In genomic region chr10:24730811-24731210, GRCh38 we compare ENCODE assay signal across 35 cellular contexts.
"Had no signal": no experiment of that assay in that cellular context is flagged by ENCODE, and none has a peak within 500 bp of the region (broad histone marks: within the 10 kb centered on the region; RNA-seq: fewer than 3 reads in every experiment).

No MANE protein-coding gene starts in this region.

- H3K4me1 ChIP-seq: esophagus muscularis mucosa, gastroesophageal sphincter, heart right ventricle had no signal

- H3K4me3 Mint-ChIP-seq: activated B cell treated with CpG ODN at 0.5 μM for 24 hours; activated CD8-positive, alpha-beta T cell treated with anti-CD3 and anti-CD28 coated beads for 36 hours; activated naive CD8-positive, alpha-beta T cell; activated T-cell treated with anti-CD3 and anti-CD28 coated beads, Interleukin-2, amount 50 U/mL, for 4 hours; activated T-helper 17 cell treated with anti-CD3 and anti-CD28 coated beads, Interleukin-2, amount 50 U/mL, for 72 hours; central memory CD8-positive, alpha-beta T cell; dendritic cell treated with granulocyte-macrophage colony-stimulating factor and Interleukin-4, amounts not matched to agents 40 ng/mL and 50 ng/mL, for 4 days; endodermal cell; T-helper 17 cell; T-helper 2 cell treated with Interferon-gamma antibody and Interleukin-4, amounts not matched to agents 5 μg/mL and 100 μg/mL, for 36 hours had no signal

- H3K27ac ChIP-seq: brain microvascular endothelial cell, coronary artery, dorsolateral prefrontal cortex, esophagus muscularis mucosa, gastroesophageal sphincter, WERI-Rb-1 had no signal

- H3K27ac Mint-ChIP-seq: activated B cell treated with CpG ODN at 0.5 μM for 24 hours; activated CD8-positive, alpha-beta T cell treated with anti-CD3 and anti-CD28 coated beads for 36 hours; activated naive CD8-positive, alpha-beta T cell; activated T-helper 17 cell treated with anti-CD3 and anti-CD28 coated beads, Interleukin-2, amount 50 U/mL, for 72 hours; dendritic cell treated with granulocyte-macrophage colony-stimulating factor and Interleukin-4, amounts not matched to agents 40 ng/mL and 50 ng/mL, for 4 days; endodermal cell; T-helper 17 cell; T-helper 2 cell treated with Interferon-gamma antibody and Interleukin-4, amounts not matched to agents 5 μg/mL and 100 μg/mL, for 36 hours had no signal

- H3K27me3 ChIP-seq: brain microvascular endothelial cell, dorsolateral prefrontal cortex, esophagus muscularis mucosa, gastroesophageal sphincter, heart right ventricle had no signal

- FAIRE-seq: astrocyte, bronchial epithelial cell had no signal

- H3K27me3 Mint-ChIP-seq: activated CD8-positive, alpha-beta T cell treated with anti-CD3 and anti-CD28 coated beads for 36 hours; activated naive CD8-positive, alpha-beta T cell; activated T-helper 17 cell treated with anti-CD3 and anti-CD28 coated beads, Interleukin-2, amount 50 U/mL, for 72 hours; central memory CD8-positive, alpha-beta T cell; T-helper 17 cell had no signal

- H3K36me3 Mint-ChIP-seq: activated naive CD8-positive, alpha-beta T cell had no signal

- H3K4me1 Mint-ChIP-seq: activated B cell treated with CpG ODN at 0.5 μM for 24 hours; activated T-helper 17 cell treated with anti-CD3 and anti-CD28 coated beads, Interleukin-2, amount 50 U/mL, for 72 hours; central memory CD8-positive, alpha-beta T cell; T-helper 17 cell had no signal

- H3K36me3 ChIP-seq: brain microvascular endothelial cell, esophagus muscularis mucosa, gastroesophageal sphincter, heart right ventricle, WERI-Rb-1 had no signal

- H3K4me3 ChIP-seq: coronary artery, dorsolateral prefrontal cortex, esophagus muscularis mucosa, gastroesophageal sphincter, heart right ventricle had no signal

- ATAC-seq: activated CD4-positive, CD25-positive, alpha-beta regulatory T cell treated with anti-CD3 and anti-CD28 coated beads, Interleukin-2, amount 50 U/mL, for 24 hours; activated CD8-positive, alpha-beta T cell treated with anti-CD3 and anti-CD28 coated beads for 36 hours; activated T-cell treated with anti-CD3 and anti-CD28 coated beads, Interleukin-2, amount 50 U/mL, for 4 hours; activated T-helper 17 cell treated with anti-CD3 and anti-CD28 coated beads, Interleukin-2, amount 50 U/mL, for 72 hours; gastroesophageal sphincter; heart right ventricle; T-helper 17 cell had no signal

- DNase-seq: activated B cell treated with CpG ODN at 0.5 μM for 24 hours; activated CD4-positive, alpha-beta T cell treated with anti-CD3 and anti-CD28 coated beads for 48 hours; activated CD4-positive, alpha-beta T cell treated with anti-CD3 and anti-CD28 coated beads, Interleukin-2, amount 50 U/mL, for 1 hour; activated CD4-positive, alpha-beta T cell treated with anti-CD3 and anti-CD28 coated beads, Interleukin-2, amount 50 U/mL, for 48 hours; activated CD8-positive, alpha-beta memory T cell treated with anti-CD3 and anti-CD28 coated beads for 24 hours; activated CD8-positive, alpha-beta T cell treated with anti-CD3 and anti-CD28 coated beads for 36 hours; activated effector memory CD4-positive, alpha-beta T cell treated with Interleukin-2 at 50 U/mL for 16 hours; activated gamma-delta T cell treated with Interleukin-2 at 50 U/mL for 16 hours; activated naive CD4-positive, alpha-beta T cell treated with anti-CD3 and anti-CD28 coated beads, Interleukin-2, amount 50 U/mL, for 16 hours; activated naive CD4-positive, alpha-beta T cell treated with Interleukin-2 at 50 U/mL for 16 hours; activated T-cell treated with anti-CD3 and anti-CD28 coated beads, Interleukin-2, amount 50 U/mL, for 4 hours; amniotic stem cell; anterior cingulate cortex; brain microvascular endothelial cell; dorsolateral prefrontal cortex; effector memory CD4-positive, alpha-beta T cell; endodermal cell; erythroblast; foreskin melanocyte; heart right ventricle; T-helper 1 cell; T-helper 17 cell; T1000; WERI-Rb-1 had no signal

- H3K9me3 ChIP-seq: esophagus muscularis mucosa, gastroesophageal sphincter, heart right ventricle had no signal

- H3K9me3 Mint-ChIP-seq: activated B cell treated with CpG ODN at 0.5 μM for 24 hours; activated CD8-positive, alpha-beta T cell treated with anti-CD3 and anti-CD28 coated beads for 36 hours; activated T-cell treated with anti-CD3 and anti-CD28 coated beads, Interleukin-2, amount 50 U/mL, for 4 hours; activated T-helper 17 cell treated with anti-CD3 and anti-CD28 coated beads, Interleukin-2, amount 50 U/mL, for 72 hours; central memory CD8-positive, alpha-beta T cell; dendritic cell treated with granulocyte-macrophage colony-stimulating factor and Interleukin-4, amounts not matched to agents 40 ng/mL and 50 ng/mL, for 4 days; endodermal cell; T-helper 2 cell treated with Interferon-gamma antibody and Interleukin-4, amounts not matched to agents 5 μg/mL and 100 μg/mL, for 36 hours had no signal
